In the genomic region with DNA sequence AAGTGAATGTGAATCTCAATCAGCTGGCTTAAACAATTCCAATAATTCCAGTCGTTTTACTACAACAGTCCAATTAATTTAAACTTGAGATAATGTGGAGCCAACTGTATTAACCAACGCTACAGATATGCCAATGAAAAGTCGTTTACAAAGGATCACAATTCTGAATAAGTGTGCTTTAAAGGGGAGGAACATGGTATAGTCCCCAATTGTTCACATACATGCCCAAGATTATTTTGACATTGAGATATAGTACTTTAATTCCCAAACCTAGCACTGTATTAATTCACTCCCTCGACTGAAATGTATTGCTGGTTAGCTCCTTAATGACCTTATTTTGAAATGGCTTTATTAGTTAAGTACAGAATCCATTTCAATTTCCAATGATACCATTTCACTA, we compare ENCODE assay signal across 1 cellular context.
TF ChIP-seq lines count a peak whose summit lies in the region.

No MANE protein-coding gene starts in this region.

TF ChIP-seq in GM23338, 12 proteins besides CTCF, POLR2A, EP300 and RAD21 (continued from another document):
- TF ChIP-seq, protein P1, sequence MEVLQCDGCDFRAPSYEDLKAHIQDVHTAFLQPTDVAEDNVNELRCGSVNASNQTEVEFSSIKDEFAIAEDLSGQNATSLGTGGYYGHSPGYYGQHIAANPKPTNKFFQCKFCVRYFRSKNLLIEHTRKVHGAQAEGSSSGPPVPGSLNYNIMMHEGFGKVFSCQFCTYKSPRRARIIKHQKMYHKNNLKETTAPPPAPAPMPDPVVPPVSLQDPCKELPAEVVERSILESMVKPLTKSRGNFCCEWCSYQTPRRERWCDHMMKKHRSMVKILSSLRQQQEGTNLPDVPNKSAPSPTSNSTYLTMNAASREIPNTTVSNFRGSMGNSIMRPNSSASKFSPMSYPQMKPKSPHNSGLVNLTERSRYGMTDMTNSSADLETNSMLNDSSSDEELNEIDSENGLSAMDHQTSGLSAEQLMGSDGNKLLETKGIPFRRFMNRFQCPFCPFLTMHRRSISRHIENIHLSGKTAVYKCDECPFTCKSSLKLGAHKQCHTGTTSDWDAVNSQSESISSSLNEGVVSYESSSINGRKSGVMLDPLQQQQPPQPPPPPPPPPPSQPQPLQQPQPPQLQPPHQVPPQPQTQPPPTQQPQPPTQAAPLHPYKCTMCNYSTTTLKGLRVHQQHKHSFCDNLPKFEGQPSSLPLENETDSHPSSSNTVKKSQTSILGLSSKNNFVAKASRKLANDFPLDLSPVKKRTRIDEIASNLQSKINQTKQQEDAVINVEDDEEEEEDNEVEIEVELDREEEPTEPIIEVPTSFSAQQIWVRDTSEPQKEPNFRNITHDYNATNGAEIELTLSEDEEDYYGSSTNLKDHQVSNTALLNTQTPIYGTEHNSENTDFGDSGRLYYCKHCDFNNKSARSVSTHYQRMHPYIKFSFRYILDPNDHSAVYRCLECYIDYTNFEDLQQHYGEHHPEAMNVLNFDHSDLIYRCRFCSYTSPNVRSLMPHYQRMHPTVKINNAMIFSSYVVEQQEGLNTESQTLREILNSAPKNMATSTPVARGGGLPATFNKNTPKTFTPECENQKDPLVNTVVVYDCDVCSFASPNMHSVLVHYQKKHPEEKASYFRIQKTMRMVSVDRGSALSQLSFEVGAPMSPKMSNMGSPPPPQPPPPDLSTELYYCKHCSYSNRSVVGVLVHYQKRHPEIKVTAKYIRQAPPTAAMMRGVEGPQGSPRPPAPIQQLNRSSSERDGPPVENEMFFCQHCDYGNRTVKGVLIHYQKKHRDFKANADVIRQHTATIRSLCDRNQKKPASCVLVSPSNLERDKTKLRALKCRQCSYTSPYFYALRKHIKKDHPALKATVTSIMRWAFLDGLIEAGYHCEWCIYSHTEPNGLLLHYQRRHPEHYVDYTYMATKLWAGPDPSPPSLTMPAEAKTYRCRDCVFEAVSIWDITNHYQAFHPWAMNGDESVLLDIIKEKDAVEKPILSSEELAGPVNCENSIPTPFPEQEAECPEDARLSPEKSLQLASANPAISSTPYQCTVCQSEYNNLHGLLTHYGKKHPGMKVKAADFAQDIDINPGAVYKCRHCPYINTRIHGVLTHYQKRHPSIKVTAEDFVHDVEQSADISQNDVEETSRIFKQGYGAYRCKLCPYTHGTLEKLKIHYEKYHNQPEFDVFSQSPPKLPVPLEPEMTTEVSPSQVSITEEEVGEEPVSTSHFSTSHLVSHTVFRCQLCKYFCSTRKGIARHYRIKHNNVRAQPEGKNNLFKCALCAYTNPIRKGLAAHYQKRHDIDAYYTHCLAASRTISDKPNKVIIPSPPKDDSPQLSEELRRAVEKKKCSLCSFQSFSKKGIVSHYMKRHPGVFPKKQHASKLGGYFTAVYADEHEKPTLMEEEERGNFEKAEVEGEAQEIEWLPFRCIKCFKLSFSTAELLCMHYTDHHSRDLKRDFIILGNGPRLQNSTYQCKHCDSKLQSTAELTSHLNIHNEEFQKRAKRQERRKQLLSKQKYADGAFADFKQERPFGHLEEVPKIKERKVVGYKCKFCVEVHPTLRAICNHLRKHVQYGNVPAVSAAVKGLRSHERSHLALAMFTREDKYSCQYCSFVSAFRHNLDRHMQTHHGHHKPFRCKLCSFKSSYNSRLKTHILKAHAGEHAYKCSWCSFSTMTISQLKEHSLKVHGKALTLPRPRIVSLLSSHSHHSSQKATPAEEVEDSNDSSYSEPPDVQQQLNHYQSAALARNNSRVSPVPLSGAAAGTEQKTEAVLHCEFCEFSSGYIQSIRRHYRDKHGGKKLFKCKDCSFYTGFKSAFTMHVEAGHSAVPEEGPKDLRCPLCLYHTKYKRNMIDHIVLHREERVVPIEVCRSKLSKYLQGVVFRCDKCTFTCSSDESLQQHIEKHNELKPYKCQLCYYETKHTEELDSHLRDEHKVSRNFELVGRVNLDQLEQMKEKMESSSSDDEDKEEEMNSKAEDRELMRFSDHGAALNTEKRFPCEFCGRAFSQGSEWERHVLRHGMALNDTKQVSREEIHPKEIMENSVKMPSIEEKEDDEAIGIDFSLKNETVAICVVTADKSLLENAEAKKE (CRISPR knock-in tag; IDR thresholded peaks at IDR 0.05), result no peak
- no peak for TF ChIP-seq EZH2 (IDR thresholded peaks at IDR 0.05; ENCODE audit: low read depth, unreplicated experiment)
TF ChIP-seq in GM23338: peak in this region for 0.
